In the genomic region with DNA sequence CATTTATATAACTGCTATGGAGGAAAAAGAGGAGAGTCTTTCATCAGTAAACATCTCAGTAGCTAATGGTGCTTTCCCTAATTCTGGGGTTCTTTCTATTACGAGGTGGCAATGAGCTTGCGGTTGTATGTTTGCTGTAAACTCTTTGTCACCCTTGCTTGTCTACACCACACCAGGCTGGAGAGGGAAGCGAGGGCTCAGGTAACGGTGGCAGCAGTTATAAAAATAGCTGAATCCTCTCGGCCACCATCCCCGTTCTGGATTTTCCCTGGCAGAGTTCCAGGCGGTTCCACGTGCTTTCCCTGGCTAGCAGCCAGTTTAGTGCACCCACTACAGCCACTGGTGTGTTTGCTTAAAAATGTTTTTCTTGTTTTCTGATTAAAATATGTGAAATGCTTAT, we compare ENCODE assay signal across 8 cellular contexts. TPM values are rescaled to one million over a fixed set of nuclear protein-coding genes. Genes with fewer than 3 reads are reported as not detected.
DNase-seq lines count a peak whose midpoint lies in the region; ATAC-seq, FAIRE-seq and TF ChIP-seq lines count a peak whose summit lies in the region.

No MANE protein-coding gene starts in this region.

- no peaks in the 10 kb centered on the region for H3K27me3 ChIP-seq in osteoblast (ENCODE audit: insufficient read depth, low read length)

- no peaks in the 10 kb centered on the region for H3K36me3 Mint-ChIP-seq in activated T-helper 17 cell treated with anti-CD3 and anti-CD28 coated beads, Interleukin-2, amount 50 U/mL, for 72 hours (ENCODE audit: low read depth)

- no peaks in the 10 kb centered on the region for H4K20me1 ChIP-seq in osteoblast (ENCODE audit: insufficient read depth, low read length)

- peaks cover 28% of the 10 kb centered on the region for H3K4me1 Mint-ChIP-seq in activated T-helper 17 cell treated with anti-CD3 and anti-CD28 coated beads, Interleukin-2, amount 50 U/mL, for 72 hours

- H3K27ac ChIP-seq in osteoblast (ENCODE audit: low read depth, low read length), result no peak overlapping the region

- H3K4me3 Mint-ChIP-seq in activated T-helper 17 cell treated with anti-CD3 and anti-CD28 coated beads, Interleukin-2, amount 50 U/mL, for 72 hours, result peak overlapping the region; percentile 49

- H3K36me3 ChIP-seq in osteoblast (ENCODE audit: insufficient read depth, low read length), result no peaks in the 10 kb centered on the region

- ATAC-seq in GM19463 (IDR thresholded peaks at IDR 0.05; ENCODE audit: unreplicated experiment) (peak; percentile 49), HG03159 (IDR thresholded peaks at IDR 0.05; ENCODE audit: unreplicated experiment) (no peak)
- ATAC-seq in activated T-helper 17 cell treated with anti-CD3 and anti-CD28 coated beads, Interleukin-2, amount 50 U/mL, for 72 hours (replicated peaks), result peak; percentile 57

- TF ChIP-seq CTCF in osteoblast (IDR thresholded peaks at IDR 0.05; ENCODE audit: extremely low read depth, low read depth, low read length) (no peak), D721Med (IDR thresholded peaks at IDR 0.05; ENCODE audit: insufficient read depth, missing control alignments) (no peak)

- DNase-seq in COR-L47 (lab: John Stamatoyannopoulos, UW) (peak; percentile 49), NCI-H2029 (lab: John Stamatoyannopoulos, UW) (peak; percentile 74), osteoblast (ENCODE audit: insufficient read length, low spot score, missing footprints) (no peak), D721Med (ENCODE audit: insufficient read length, low spot score) (no peak), NCI-H526 treated with DMSO at 0.1 percent for 48 hours (lab: John Stamatoyannopoulos, UW) (no peak)

- H3K79me2 ChIP-seq in osteoblast (ENCODE audit: insufficient read depth, low read length), result no peaks in the 10 kb centered on the region

- peak overlapping the region; percentile 96 for H3K27ac Mint-ChIP-seq in activated T-helper 17 cell treated with anti-CD3 and anti-CD28 coated beads, Interleukin-2, amount 50 U/mL, for 72 hours

- no peak overlapping the region for H3K4me2 ChIP-seq in osteoblast (ENCODE audit: insufficient read depth, low read length)

- H3K4me1 ChIP-seq in osteoblast (ENCODE audit: insufficient read depth, low read length), result peaks cover 10% of the 10 kb centered on the region

- FAIRE-seq in D721Med (lab: Jason Lieb, UNC), result no peak

- H3K9me3 Mint-ChIP-seq in activated T-helper 17 cell treated with anti-CD3 and anti-CD28 coated beads, Interleukin-2, amount 50 U/mL, for 72 hours, result no peaks in the 10 kb centered on the region

- H3K4me3 ChIP-seq in osteoblast (ENCODE audit: insufficient read depth, low read length), result no peak overlapping the region

- H3K9me3 ChIP-seq in osteoblast (ENCODE audit: low read depth, low read length), result no peaks in the 10 kb centered on the region

- no peaks in the 10 kb centered on the region for H3K27me3 Mint-ChIP-seq in activated T-helper 17 cell treated with anti-CD3 and anti-CD28 coated beads, Interleukin-2, amount 50 U/mL, for 72 hours

- peak overlapping the region; percentile 21 for H2AFZ ChIP-seq in osteoblast (ENCODE audit: low read length)

RNA-seq across cellular contexts. Expression of a gene that starts 39.0 kb away (rescaled TPM):
- not detected for total RNA-seq in activated T-helper 17 cell treated with anti-CD3 and anti-CD28 coated beads, Interleukin-2, amount 50 U/mL, for 72 hours
- total RNA-seq in osteoblast, result under 0.01 TPM in 1 of 2 replicates, not detected in the other

RNA-seq across cellular contexts. Expression of a gene that starts 39.1 kb away (rescaled TPM):
- 10 to 100 TPM; 68.2 to 82.2 TPM for total RNA-seq in activated T-helper 17 cell treated with anti-CD3 and anti-CD28 coated beads, Interleukin-2, amount 50 U/mL, for 72 hours
- 174 and 177 TPM in 2 replicates for total RNA-seq in osteoblast

Comparison
In these comparisons a context has a peak if more than half of its experiments do, and no peak if none do; other contexts are left out.
1. DNase-seq: peak in COR-L47 (single experiment) and NCI-H2029 (single experiment); none in osteoblast (single experiment), D721Med (single experiment) and NCI-H526 treated with DMSO at 0.1 percent for 48 hours (single experiment).